ENCODE assay signal across 8 cellular contexts in genomic region chr3:44198265-44198956, GRCh38. TPM values are rescaled to one million over a fixed set of nuclear protein-coding genes. Genes with fewer than 3 reads are reported as not detected.
DNase-seq lines count a peak whose midpoint lies in the region; ATAC-seq and TF ChIP-seq lines count a peak whose summit lies in the region.

No MANE protein-coding gene starts in this region.

- H3K27me3 Mint-ChIP-seq in Caco-2 (ENCODE audit: insufficient read depth, unreplicated experiment) = no peaks in the 10 kb centered on the region

- TF ChIP-seq POLR2A in right lobe of liver (IDR thresholded peaks at IDR 0.05) = no peak

- no peaks in the 10 kb centered on the region for H3K36me3 ChIP-seq in Caco-2 (ENCODE audit: control insufficient read depth, insufficient read depth, low read length)
- H3K36me3 ChIP-seq in HEK293 (ENCODE audit: control insufficient read depth in 2 of 2, insufficient read depth in 1 of 2, low read length in 2 of 2) = no peaks in the 10 kb centered on the region
- no peaks in the 10 kb centered on the region for H3K36me3 ChIP-seq in colonic mucosa
- no peaks in the 10 kb centered on the region for H3K36me3 ChIP-seq in right lobe of liver

- DNase-seq in Caco-2 (peak; percentile 63 to 79), NCI-H345 (lab: John Stamatoyannopoulos, UW) (peak; percentile 61), colonic mucosa (peak; percentile 73), right lobe of liver (peak; percentile 47 to 70 (median 63))
- DNase-seq in activated CD4-positive, alpha-beta T cell treated with anti-CD3 and anti-CD28 coated beads for 48 hours = peak; percentile 79
- peak; percentile 34 to 59 (median 50) for DNase-seq in stimulated activated CD4-positive, alpha-beta T cell treated with anti-CD3 and anti-CD28 coated beads, TNF-alpha, amount 100 ng/mL, for 4 hours (ENCODE audit: low read depth in 3 of 3)

- H3K27ac ChIP-seq in HEK293 (ENCODE audit: extremely low read depth, low read depth, low read length) = no peak overlapping the region
- no peak overlapping the region for H3K27ac ChIP-seq in colonic mucosa
- no peak overlapping the region for H3K27ac ChIP-seq in right lobe of liver

- H3K4me3 Mint-ChIP-seq in Caco-2 (ENCODE audit: unreplicated experiment) = no peak overlapping the region

- H3K36me3 Mint-ChIP-seq in Caco-2 (ENCODE audit: insufficient read depth, unreplicated experiment) = no peaks in the 10 kb centered on the region

- TF ChIP-seq CTCF in Caco-2 (IDR thresholded peaks at IDR 0.05; ENCODE audit: insufficient read depth in 1 of 2, low read depth in 1 of 2, low read length in 1 of 2, severe bottlenecking in 1 of 2, unreplicated experiment in 1 of 2) = peak; percentile 78 to 82
- TF ChIP-seq CTCF in HEK293 (tag by site-specific recombination; IDR thresholded peaks at IDR 0.05) = peak; percentile 44; the same call in 1 of the 2 replicates
- TF ChIP-seq CTCF in colonic mucosa (IDR thresholded peaks at IDR 0.05) = peak; percentile 80
- TF ChIP-seq CTCF in right lobe of liver (IDR thresholded peaks at IDR 0.05) = peak; percentile 78 to 84 (median 82)

- intact Hi-C loops in Caco-2 (cut with micrococcal nuclease; ENCODE audit: unreplicated experiment) (loop anchor here (1.0 to 5.0 kb wide), 7 partner anchors 38 to 654 kb away; no protein-coding TSS in a partner anchor), colonic mucosa (cut with DNase I) (loop anchor here (5.0 to 10.0 kb wide), 2 partner anchors 346 to 424 kb away; no protein-coding TSS in a partner anchor), right lobe of liver (cut with DNase I) (loop anchor here in 1 of 2 donors (10.0 kb wide), 1 partner anchor 654 kb away; no protein-coding TSS in a partner anchor)

- H3K9me3 ChIP-seq in Caco-2 (peaks cover 4% of the 10 kb centered on the region; the same call in 1 of the 2 replicates), HEK293 (ENCODE audit: control insufficient read depth, insufficient read depth, low read depth, low read length) (no peaks in the 10 kb centered on the region), colonic mucosa (no peaks in the 10 kb centered on the region), right lobe of liver (no peaks in the 10 kb centered on the region)

- no peaks in the 10 kb centered on the region for H3K9me3 Mint-ChIP-seq in Caco-2 (ENCODE audit: unreplicated experiment)

- CTCF ChIA-PET in Caco-2 (lab: Charles Lee) = interaction anchor here (0.9 to 1.0 kb wide), 3 partner anchors 17 to 343 kb away, joined by 3 to 13 read pairs (median 3); no protein-coding TSS in a partner anchor
- CTCF ChIA-PET in HEK293 (lab: Yijun Ruan, JAX) = interaction anchor here (0.6 to 1.3 kb wide), 13 partner anchors 9 to 660 kb away, joined by 3 to 5 read pairs (median 4); no protein-coding TSS in a partner anchor

- no peaks in the 10 kb centered on the region for H3K27me3 ChIP-seq in Caco-2 (replicated peaks; ENCODE audit: control insufficient read depth, insufficient read depth, low read length)
- no peaks in the 10 kb centered on the region for H3K27me3 ChIP-seq in colonic mucosa
- H3K27me3 ChIP-seq in right lobe of liver = no peaks in the 10 kb centered on the region

- no peaks in the 10 kb centered on the region for H3K4me1 Mint-ChIP-seq in Caco-2 (ENCODE audit: low read depth, unreplicated experiment)

- H3K9ac ChIP-seq in colonic mucosa (ENCODE audit: low read depth in 2 of 2, low read length in 2 of 2) = no peak overlapping the region

- POLR2A ChIA-PET in Caco-2 (lab: Charles Lee) (no interaction called here), HEK293 (lab: Yijun Ruan, JAX) (no interaction called here)

- WGBS in right lobe of liver (ENCODE audit: insufficient coverage, low coverage, low lambda C conversion rate, missing lambda C conversion rate) = 3% methylated on average over 8 of the region's 10 CpGs

- no peak overlapping the region for H3K27ac Mint-ChIP-seq in Caco-2 (ENCODE audit: unreplicated experiment)

- no peak overlapping the region for H3K4me3 ChIP-seq in Caco-2 (ENCODE audit: low read depth, low read length)
- no peak overlapping the region for H3K4me3 ChIP-seq in HEK293 (ENCODE audit: low read depth, low read length)
- no peak overlapping the region for H3K4me3 ChIP-seq in colonic mucosa
- H3K4me3 ChIP-seq in right lobe of liver = no peak overlapping the region

- H3K4me1 ChIP-seq in Caco-2 (peaks cover 10% of the 10 kb centered on the region; the same call in 1 of the 2 replicates), HEK293 (ENCODE audit: control insufficient read depth, insufficient read depth, low read length) (no peaks in the 10 kb centered on the region), colonic mucosa (no peaks in the 10 kb centered on the region), right lobe of liver (no peaks in the 10 kb centered on the region)

- ATAC-seq in right lobe of liver (peak; percentile 92 to 98 (median 95)), GM19023 (IDR thresholded peaks at IDR 0.05; ENCODE audit: unreplicated experiment) (no peak)

- no TSS peak for BruUV-seq in Caco-2 (replicated peaks; lab: Mats Ljungman, UMichigan)

TF ChIP-seq in HEK293, 187 proteins besides CTCF, POLR2A, EP300 and RAD21:
- TF ChIP-seq ZNF654 (tag by site-specific recombination; IDR thresholded peaks at IDR 0.05; ENCODE audit: low read depth) (peak; percentile 94), SCRT2 (tag by site-specific recombination; IDR thresholded peaks at IDR 0.05) (peak; percentile 84), ZFHX2 (tag by site-specific recombination; conservative IDR thresholded peaks at IDR 0.05) (peak; percentile 55), MZF1 (tag by site-specific recombination; IDR thresholded peaks at IDR 0.05; ENCODE audit: borderline replicate concordance) (no peak), ZEB2 (tag by site-specific recombination; IDR thresholded peaks at IDR 0.05) (0 out of 2 replicates have a peak, but pooled peaks have one; percentile 27), ZNF548 (tag by site-specific recombination; IDR thresholded peaks at IDR 0.05) (no peak), YY1 (tag by site-specific recombination; IDR thresholded peaks at IDR 0.05) (no peak)
- TF ChIP-seq, protein P1, sequence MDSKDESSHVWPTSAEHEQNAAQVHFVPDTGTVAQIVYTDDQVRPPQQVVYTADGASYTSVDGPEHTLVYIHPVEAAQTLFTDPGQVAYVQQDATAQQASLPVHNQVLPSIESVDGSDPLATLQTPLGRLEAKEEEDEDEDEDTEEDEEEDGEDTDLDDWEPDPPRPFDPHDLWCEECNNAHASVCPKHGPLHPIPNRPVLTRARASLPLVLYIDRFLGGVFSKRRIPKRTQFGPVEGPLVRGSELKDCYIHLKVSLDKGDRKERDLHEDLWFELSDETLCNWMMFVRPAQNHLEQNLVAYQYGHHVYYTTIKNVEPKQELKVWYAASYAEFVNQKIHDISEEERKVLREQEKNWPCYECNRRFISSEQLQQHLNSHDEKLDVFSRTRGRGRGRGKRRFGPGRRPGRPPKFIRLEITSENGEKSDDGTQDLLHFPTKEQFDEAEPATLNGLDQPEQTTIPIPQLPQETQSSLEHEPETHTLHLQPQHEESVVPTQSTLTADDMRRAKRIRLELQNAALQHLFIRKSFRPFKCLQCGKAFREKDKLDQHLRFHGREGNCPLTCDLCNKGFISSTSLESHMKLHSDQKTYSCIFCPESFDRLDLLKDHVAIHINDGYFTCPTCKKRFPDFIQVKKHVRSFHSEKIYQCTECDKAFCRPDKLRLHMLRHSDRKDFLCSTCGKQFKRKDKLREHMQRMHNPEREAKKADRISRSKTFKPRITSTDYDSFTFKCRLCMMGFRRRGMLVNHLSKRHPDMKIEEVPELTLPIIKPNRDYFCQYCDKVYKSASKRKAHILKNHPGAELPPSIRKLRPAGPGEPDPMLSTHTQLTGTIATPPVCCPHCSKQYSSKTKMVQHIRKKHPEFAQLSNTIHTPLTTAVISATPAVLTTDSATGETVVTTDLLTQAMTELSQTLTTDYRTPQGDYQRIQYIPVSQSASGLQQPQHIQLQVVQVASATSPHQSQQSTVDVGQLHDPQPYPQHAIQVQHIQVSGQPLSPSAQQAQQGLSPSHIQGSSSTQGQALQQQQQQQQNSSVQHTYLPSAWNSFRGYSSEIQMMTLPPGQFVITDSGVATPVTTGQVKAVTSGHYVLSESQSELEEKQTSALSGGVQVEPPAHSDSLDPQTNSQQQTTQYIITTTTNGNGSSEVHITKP (tag by site-specific recombination; IDR thresholded peaks at IDR 0.05) = peak; percentile 96

RNA-seq across cellular contexts. Expression of gene TOPAZ1, which starts 43.3 kb away (rescaled TPM):
- not detected in 2 replicates for total RNA-seq in Caco-2 (2022)
- not detected for total RNA-seq in colonic mucosa
- total RNA-seq in right lobe of liver = not detected
